17 cellular contexts compared by ENCODE assay signal in the genomic region with DNA sequence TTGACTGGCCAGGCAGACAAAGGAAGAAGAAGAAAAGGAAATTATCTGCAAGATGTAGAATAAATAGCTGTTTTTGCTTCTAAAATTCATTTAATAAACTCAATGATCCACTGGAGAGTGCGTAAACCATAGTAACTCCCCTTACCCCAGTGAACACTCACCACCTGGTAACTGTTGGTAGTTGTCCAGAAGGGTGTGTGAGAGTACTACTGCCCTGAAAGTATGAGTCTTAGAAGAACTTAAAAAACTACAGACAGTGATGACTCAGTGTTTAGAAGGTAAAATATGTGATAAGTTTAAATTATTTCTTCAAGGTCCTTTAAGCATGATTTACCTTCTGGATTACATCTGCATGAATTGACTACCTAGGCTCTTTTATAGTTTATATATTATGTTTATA. TPM values are rescaled to one million over a fixed set of nuclear protein-coding genes. Genes with fewer than 3 reads are reported as not detected.
DNase-seq lines count a peak whose midpoint lies in the region; ATAC-seq and TF ChIP-seq lines count a peak whose summit lies in the region.
"Had no signal": no experiment of that assay in that cellular context is flagged by ENCODE, and none has a peak within 500 bp of the region (broad histone marks: within the 10 kb centered on the region; RNA-seq: fewer than 3 reads in every experiment).

No MANE protein-coding gene starts in this region.

- ATAC-seq in HG03354 (IDR thresholded peaks at IDR 0.05; ENCODE audit: poor library complexity, severe bottlenecking, unreplicated experiment) (no peak), HG02798 (IDR thresholded peaks at IDR 0.05; ENCODE audit: poor library complexity, unreplicated experiment) (no peak)
- ATAC-seq: effector memory CD8-positive, alpha-beta T cell had no signal

- in situ Hi-C loops in ACHN (cut with HindIII; ENCODE audit: low pct_ligation_motif_present, low pct_unique_long_range_greater_than_20kb, low sequenced_read_pairs), result no loop called here

- H3K4me3 ChIP-seq in fibroblast of mammary gland (ENCODE audit: control insufficient read depth, low read depth, low read length), result no peak overlapping the region
- H3K4me3 ChIP-seq: lung, SK-N-MC, upper lobe of left lung had no signal

- TF ChIP-seq CTCF in fibroblast of mammary gland (conservative IDR thresholded peaks at IDR 0.05; ENCODE audit: control insufficient read depth, insufficient read depth, low read depth, low read length), result peak; percentile 17

- DNase-seq in ACHN (peak; percentile 32), HCEC 1CT (peak; percentile 39), RPMI7951 (ENCODE audit: low read depth) (peak; percentile 39), fibroblast of mammary gland (ENCODE audit: low read depth) (peak; percentile 81), retina (no peak)
- no peak for DNase-seq in stimulated activated CD4-positive, alpha-beta T cell treated with anti-CD3 and anti-CD28 coated beads, Interleukin-12 subunit alpha, Interleukin-12 subunit beta, amount 100 ng/mL, for 4 hours
- DNase-seq: activated B cell treated with CpG ODN at 0.5 μM for 24 hours; effector memory CD8-positive, alpha-beta T cell; hippocampal formation; NCI-H1092; NCI-H446; stimulated activated CD8-positive, alpha-beta memory T cell treated with anti-CD3 and anti-CD28 coated beads, Interleukin-4, amount 100 ng/mL, for 48 hours; upper lobe of left lung had no signal

RNA-seq across cellular contexts. Expression of a gene that starts 53.0 kb away (rescaled TPM):
- 4.0 and 4.3 TPM in 2 replicates for total RNA-seq in RPMI7951 (2014; rRNA removed; shearing (Covaris generic))
- total RNA-seq: activated B cell treated with CpG ODN at 0.5 μM for 24 hours had no signal

Comparison
In these comparisons a context has a peak if more than half of its experiments do, and no peak if none do; other contexts are left out.
1. DNase-seq: peak in ACHN (single experiment), HCEC 1CT (single experiment), RPMI7951 (single experiment) and fibroblast of mammary gland (single experiment); none in retina (single experiment) and stimulated activated CD4-positive, alpha-beta T cell treated with anti-CD3 and anti-CD28 coated beads, Interleukin-12 subunit alpha, Interleukin-12 subunit beta, amount 100 ng/mL, for 4 hours (single experiment).